Comparison of ENCODE assay signal across 8 cellular contexts in the genomic region with DNA sequence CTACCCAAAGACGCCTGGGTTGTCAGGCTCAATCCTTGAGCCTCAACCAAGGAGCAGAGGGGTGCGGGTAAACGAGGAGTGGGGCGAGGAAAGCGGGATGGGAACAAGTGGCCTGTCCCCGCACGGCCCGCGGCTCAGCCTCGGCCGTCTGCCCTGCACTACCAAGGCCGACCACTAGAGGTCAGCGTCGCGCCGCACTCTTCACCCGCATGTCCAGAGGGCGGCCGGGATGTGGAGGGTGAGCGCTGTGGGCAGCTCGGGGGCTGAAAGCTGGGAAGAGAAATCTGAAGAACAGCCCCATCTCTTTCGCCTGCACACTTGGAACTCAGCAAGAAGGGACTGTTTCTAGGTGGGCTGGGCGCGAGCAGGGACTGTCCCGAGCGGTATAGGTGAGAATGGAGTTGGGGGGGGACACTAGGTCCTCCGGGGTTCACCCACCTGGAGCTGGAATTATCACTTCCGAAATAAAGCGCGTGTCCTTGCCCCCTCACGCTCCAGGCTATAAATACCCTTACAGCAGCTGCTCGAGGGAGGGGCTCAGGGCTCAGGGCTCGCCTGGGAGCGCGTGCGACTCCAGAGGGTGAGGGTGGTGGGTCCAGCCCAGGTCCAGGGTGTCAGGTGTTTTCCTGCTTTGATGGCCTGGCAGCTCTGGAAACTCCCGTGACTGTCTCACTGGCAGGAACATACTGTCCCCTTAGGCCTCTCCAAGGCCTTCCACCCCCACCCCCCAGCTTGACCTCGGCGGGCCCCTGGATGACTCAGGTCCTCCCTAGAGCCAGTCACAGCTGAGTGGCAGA. TPM values are rescaled to one million over a fixed set of nuclear protein-coding genes. Genes with fewer than 3 reads are reported as not detected.
DNase-seq lines count a peak whose midpoint lies in the region; ATAC-seq, FAIRE-seq and TF ChIP-seq lines count a peak whose summit lies in the region.

No MANE protein-coding gene starts in this region.

- H3K9me1 ChIP-seq in keratinocyte (ENCODE audit: control insufficient read depth, extremely low read depth, insufficient read depth, low read length): no peaks in the 10 kb centered on the region

- peak overlapping the region; percentile 95 for H3K4me3 Mint-ChIP-seq in central memory CD8-positive, alpha-beta T cell

- no peaks in the 10 kb centered on the region for H4K20me1 ChIP-seq in keratinocyte (ENCODE audit: control insufficient read depth, extremely low read depth, insufficient read depth, low read length)

- peak; percentile 71 for ATAC-seq in HG02759 (IDR thresholded peaks at IDR 0.05; ENCODE audit: unreplicated experiment)
- peak; percentile 76 for ATAC-seq in central memory CD8-positive, alpha-beta T cell (replicated peaks; ENCODE audit: extremely low read depth, poor library complexity, severe bottlenecking)

- H3K4me1 ChIP-seq in keratinocyte (ENCODE audit: control insufficient read depth, extremely low read depth, insufficient read depth, low read length): peaks cover 10% of the 10 kb centered on the region

- peaks cover 2% of the 10 kb centered on the region for H3K36me3 Mint-ChIP-seq in central memory CD8-positive, alpha-beta T cell (ENCODE audit: insufficient read depth)

- H3K9me3 Mint-ChIP-seq in central memory CD8-positive, alpha-beta T cell: no peaks in the 10 kb centered on the region

- H3K9me3 ChIP-seq in keratinocyte (ENCODE audit: control insufficient read depth, low read depth, low read length): no peaks in the 10 kb centered on the region

- TF ChIP-seq CTCF in keratinocyte (optimal IDR thresholded peaks at IDR 0.05 in 1 of 3, IDR thresholded peaks at IDR 0.05 in 1 of 3, conservative IDR thresholded peaks at IDR 0.05 in 1 of 3; ENCODE audit: extremely low read depth in 1 of 3, insufficient read depth in 2 of 3, low read length in 3 of 3): peak; percentile 94 to 99 (median 99)

- dilution Hi-C loops in keratinocyte (cut with MboI; ENCODE audit: extremely low pct_ligation_motif_present, low sequenced_read_pairs): no loop called here

- peak overlapping the region; percentile 90 for H3K27ac Mint-ChIP-seq in central memory CD8-positive, alpha-beta T cell (ENCODE audit: low read depth)

- H3K4me2 ChIP-seq in keratinocyte (ENCODE audit: control insufficient read depth, extremely low read depth, insufficient read depth, low read depth, low read length): peak overlapping the region; percentile 96

- no peak for FAIRE-seq in keratinocyte (lab: Jason Lieb, UNC)

- H3K27me3 Mint-ChIP-seq in central memory CD8-positive, alpha-beta T cell: peaks cover 9% of the 10 kb centered on the region

- peak overlapping the region; percentile 97 for H2AFZ ChIP-seq in keratinocyte (ENCODE audit: control insufficient read depth, low read length)

- H3K9ac ChIP-seq in keratinocyte (ENCODE audit: control insufficient read depth, extremely low read depth, insufficient read depth, low read length): peak overlapping the region; percentile 79

- peak overlapping the region; percentile 33 for H3K27ac ChIP-seq in keratinocyte (ENCODE audit: control insufficient read depth, insufficient read depth, low read length)

- peak overlapping the region; percentile 58 to 92 (median 89) for H3K4me3 ChIP-seq in keratinocyte (ENCODE audit: control insufficient read depth in 2 of 3, extremely low read depth in 1 of 3, insufficient read depth in 2 of 3, low read depth in 1 of 3, low read length in 3 of 3)

- no peaks in the 10 kb centered on the region for H3K79me2 ChIP-seq in keratinocyte (ENCODE audit: control insufficient read depth, insufficient read depth, low read length)

- DNase-seq in NCI-H524 (lab: John Stamatoyannopoulos, UW): peak; percentile 44 to 65
- DNase-seq in NCI-H524 treated with DMSO at 0.1 percent for 48 hours (lab: John Stamatoyannopoulos, UW): no peak
- peak; percentile 64 for DNase-seq in NCI-H1105 treated with DMSO at 0.1 percent for 48 hours (lab: John Stamatoyannopoulos, UW)
- peak; percentile 58 for DNase-seq in activated CD4-positive, CD25-positive, alpha-beta regulatory T cell treated with anti-CD3 and anti-CD28 coated beads, Interleukin-2, amount 50 U/mL, for 16 hours (ENCODE audit: low read depth, low spot score)
- peak; percentile 58 to 84 for DNase-seq in central memory CD8-positive, alpha-beta T cell (ENCODE audit: low spot score in 2 of 2)
- peak; percentile 7 for DNase-seq in keratinocyte (ENCODE audit: low read depth, low spot score)
- peak; percentile 79 for DNase-seq in stimulated activated CD4-positive, alpha-beta T cell treated with anti-CD3 and anti-CD28 coated beads, Interleukin-12 subunit alpha, Interleukin-12 subunit beta, amount 100 ng/mL, for 4 hours

- H3K4me1 Mint-ChIP-seq in central memory CD8-positive, alpha-beta T cell: peaks cover 19% of the 10 kb centered on the region

- no peaks in the 10 kb centered on the region for H3K36me3 ChIP-seq in keratinocyte (ENCODE audit: control insufficient read depth in 2 of 2, extremely low read depth in 1 of 2, insufficient read depth in 2 of 2, low read length in 2 of 2)

- H3K27me3 ChIP-seq in keratinocyte (ENCODE audit: control insufficient read depth, extremely low read depth, insufficient read depth, low read length): no peaks in the 10 kb centered on the region

RNA-seq across cellular contexts. Expression of gene SLC30A2, which starts 9.8 kb away (rescaled TPM):
- not detected in 3 replicates for polyA plus RNA-seq in keratinocyte
- polyA plus RNA-seq in keratinocyte (2011; ENCODE audit: low read depth): 0.09 TPM
- not detected in 2 replicates for polyA plus RNA-seq in keratinocyte (2011; cell fraction: cytosol; rRNA removed)
- polyA plus RNA-seq in keratinocyte (2011; cell fraction: nucleus; rRNA removed): not detected in 2 replicates
- polyA plus RNA-seq in keratinocyte (2012; ENCODE audit: low replicate concordance): 0.39 TPM in 1 of 2 replicates, not detected in the other
- not detected in 3 replicates for polyA minus RNA-seq in keratinocyte
- not detected for polyA minus RNA-seq in keratinocyte (2011; cell fraction: cytosol; rRNA and poly(A)+ RNA removed)
- not detected in 2 replicates for polyA minus RNA-seq in keratinocyte (2011; cell fraction: nucleus; rRNA and poly(A)+ RNA removed)

RNA-seq across cellular contexts. Expression of gene EXTL1, which starts 14.6 kb away (rescaled TPM):
- polyA plus RNA-seq in keratinocyte: 0.11 to 0.13 TPM in 2 of 3 replicates, not detected in the other
- not detected for polyA plus RNA-seq in keratinocyte (2011; ENCODE audit: low read depth)
- polyA plus RNA-seq in keratinocyte (2011; cell fraction: cytosol; rRNA removed): 0.02 and 0.03 TPM in 2 replicates
- 0.03 and 0.09 TPM in 2 replicates for polyA plus RNA-seq in keratinocyte (2011; cell fraction: nucleus; rRNA removed)
- polyA plus RNA-seq in keratinocyte (2012; ENCODE audit: low replicate concordance): 0.14 TPM in 1 of 2 replicates, not detected in the other
- 0.10 to 0.52 TPM (median 0.42 TPM) in 3 replicates for polyA minus RNA-seq in keratinocyte
- polyA minus RNA-seq in keratinocyte (2011; cell fraction: cytosol; rRNA and poly(A)+ RNA removed): not detected
- 0.21 TPM in 1 of 2 replicates, not detected in the other for polyA minus RNA-seq in keratinocyte (2011; cell fraction: nucleus; rRNA and poly(A)+ RNA removed)

RNA-seq across cellular contexts. Expression of gene TRIM63, which starts 31.3 kb away (rescaled TPM):
- polyA plus RNA-seq in keratinocyte: not detected in 3 replicates
- 0.30 TPM for polyA plus RNA-seq in keratinocyte (2011; ENCODE audit: low read depth)
- polyA plus RNA-seq in keratinocyte (2011; cell fraction: cytosol; rRNA removed): 0.05 TPM in 1 of 2 replicates, not detected in the other
- polyA plus RNA-seq in keratinocyte (2011; cell fraction: nucleus; rRNA removed): 0.09 TPM in 1 of 2 replicates, not detected in the other
- polyA plus RNA-seq in keratinocyte (2012; ENCODE audit: low replicate concordance): 0.20 TPM in 1 of 2 replicates, not detected in the other
- not detected in 3 replicates for polyA minus RNA-seq in keratinocyte
- not detected for polyA minus RNA-seq in keratinocyte (2011; cell fraction: cytosol; rRNA and poly(A)+ RNA removed)
- polyA minus RNA-seq in keratinocyte (2011; cell fraction: nucleus; rRNA and poly(A)+ RNA removed): not detected in 2 replicates

RNA-seq across cellular contexts. Expression of gene PAFAH2, which starts 38.3 kb away (rescaled TPM):
- polyA plus RNA-seq in keratinocyte: 15.5 to 17.8 TPM (median 15.9 TPM) in 3 replicates
- 9.2 TPM for polyA plus RNA-seq in keratinocyte (2011; ENCODE audit: low read depth)
- polyA plus RNA-seq in keratinocyte (2011; cell fraction: cytosol; rRNA removed): 14.7 and 15.6 TPM in 2 replicates
- polyA plus RNA-seq in keratinocyte (2011; cell fraction: nucleus; rRNA removed): 16.8 and 19.1 TPM in 2 replicates
- polyA plus RNA-seq in keratinocyte (2012; ENCODE audit: low replicate concordance): 9.9 and 11.4 TPM in 2 replicates
- 11.8 to 18.7 TPM (median 16.7 TPM) in 3 replicates for polyA minus RNA-seq in keratinocyte
- polyA minus RNA-seq in keratinocyte (2011; cell fraction: cytosol; rRNA and poly(A)+ RNA removed): 10.7 TPM
- polyA minus RNA-seq in keratinocyte (2011; cell fraction: nucleus; rRNA and poly(A)+ RNA removed): 11.8 and 17.6 TPM in 2 replicates
